1 cellular context compared by ENCODE assay signal in genomic region chr13:52600666-52601065, GRCh38.
TF ChIP-seq lines count a peak whose summit lies in the region.

No MANE protein-coding gene starts in this region.

TF ChIP-seq in endothelial cell of umbilical vein, 7 proteins besides CTCF, POLR2A, EP300 and RAD21:
- no peak for TF ChIP-seq MAX (IDR thresholded peaks at IDR 0.05; ENCODE audit: insufficient read depth, insufficient read length)
- TF ChIP-seq MYC (IDR thresholded peaks at IDR 0.05; ENCODE audit: low read depth, low read length) = no peak
- TF ChIP-seq EZH2 (IDR thresholded peaks at IDR 0.05; ENCODE audit: borderline replicate concordance, low read depth, low read length, severe bottlenecking) = no peak
- no peak for TF ChIP-seq FOS (IDR thresholded peaks at IDR 0.05; ENCODE audit: borderline replicate concordance, insufficient read depth, low read length)
- no peak for TF ChIP-seq GATA2 (IDR thresholded peaks at IDR 0.05; ENCODE audit: insufficient read depth, insufficient read length, low read depth, low read length)
- TF ChIP-seq POLR2AphosphoS5 (IDR thresholded peaks at IDR 0.05; ENCODE audit: insufficient read depth, low read depth, low read length) = no peak
- TF ChIP-seq JUN (IDR thresholded peaks at IDR 0.05; ENCODE audit: borderline replicate concordance, insufficient read depth, insufficient read length, low read depth) = no peak
